21 cellular contexts compared by ENCODE assay signal in genomic region chr2:98293931-98294687, GRCh38. TPM values are rescaled to one million over a fixed set of nuclear protein-coding genes. Genes with fewer than 3 reads are reported as not detected.
A peak's percentile ranks its signal among the peaks of the same experiment; 100 is the strongest.
DNase-seq lines count a peak whose midpoint lies in the region; ATAC-seq, FAIRE-seq and TF ChIP-seq lines count a peak whose summit lies in the region.
"Had no signal": no experiment of that assay in that cellular context is flagged by ENCODE, and none has a peak within 500 bp of the region (broad histone marks: within the 10 kb centered on the region; RNA-seq: fewer than 3 reads in every experiment).

No MANE protein-coding gene starts in this region.

- H3K36me3 ChIP-seq in heart right ventricle (no peaks in the 10 kb centered on the region), endothelial cell of umbilical vein (ENCODE audit: control insufficient read depth in 2 of 2, extremely low read depth in 1 of 2, insufficient read depth in 2 of 2, low read length in 2 of 2) (no peaks in the 10 kb centered on the region), right lobe of liver (no peaks in the 10 kb centered on the region)
- H3K36me3 ChIP-seq: BLaER1 treated with 17β-estradiol and CSF1 and Interleukin-3, amounts not matched to agents 10 nM and 100 nM; HAP-1 had no signal

- TF ChIP-seq POLR2A in endothelial cell of umbilical vein (IDR thresholded peaks at IDR 0.05; ENCODE audit: low read depth, low read length) (peak; percentile 62), right lobe of liver (IDR thresholded peaks at IDR 0.05) (no peak)

- CTCF ChIA-PET in endothelial cell of umbilical vein (lab: Charles Lee), result interaction anchor here (0.6 to 2.5 kb wide), 4 partner anchors 9 to 91 kb away, joined by 3 to 7 read pairs (median 4); no protein-coding TSS in a partner anchor

- FAIRE-seq in endothelial cell of umbilical vein (lab: Jason Lieb, UNC), result peak; percentile 98
- FAIRE-seq: D721Med, G401.6 had no signal

- peak in 1 of 2 donors; percentile 8 for DNase-seq in heart right ventricle
- no peak for DNase-seq in left ventricle myocardium superior
- DNase-seq in endothelial cell of umbilical vein (ENCODE audit: low read depth, low spot score), result peak; percentile 97
- DNase-seq in right lobe of liver, result peak in 2 of 3 donors; percentile 68 to 77
- DNase-seq in superior temporal gyrus (ENCODE audit: extremely low spot score), result peak; percentile 9
- DNase-seq in activated CD4-positive, CD25-positive, alpha-beta regulatory T cell treated with anti-CD3 and anti-CD28 coated beads, Interleukin-2, amount 50 U/mL, for 72 hours, result no peak
- no peak for DNase-seq in sciatic nerve (ENCODE audit: low spot score)
- no peak for DNase-seq in HK-2 (ENCODE audit: unreplicated experiment)
- DNase-seq: CD8-positive, alpha-beta memory T cell; DND-41; NCI-H1930; NCI-H2171; NCI-H446 treated with DMSO at 0.1 percent for 48 hours; NCI-H774; PC-3 had no signal

- BruUV-seq in endothelial cell of umbilical vein (replicated peaks; lab: Mats Ljungman, UMichigan), result no TSS peak

- H3K27ac ChIP-seq in heart right ventricle (no peak overlapping the region), endothelial cell of umbilical vein (ENCODE audit: insufficient read depth, low read depth, low read length) (peak overlapping the region; percentile 92), right lobe of liver (peak overlapping the region; percentile 68 to 84 (median 83))
- H3K27ac ChIP-seq: BLaER1 treated with 17β-estradiol and CSF1 and Interleukin-3, amounts not matched to agents 10 nM and 100 nM had no signal

- H3K9me1 ChIP-seq in endothelial cell of umbilical vein (replicated peaks; ENCODE audit: control insufficient read depth, extremely low read depth, insufficient read depth, low read length), result no peaks in the 10 kb centered on the region

- TF ChIP-seq CTCF in heart right ventricle (IDR thresholded peaks at IDR 0.05), result no peak
- no peak for TF ChIP-seq CTCF in endothelial cell of umbilical vein (IDR thresholded peaks at IDR 0.05; ENCODE audit: extremely low read depth in 1 of 2, insufficient read depth in 1 of 2, low read depth in 1 of 2, low read length in 2 of 2)
- no peak for TF ChIP-seq CTCF in right lobe of liver (IDR thresholded peaks at IDR 0.05)

- H3K27me3 ChIP-seq in heart right ventricle (peaks cover 0 to 10% (median 0%) of the 10 kb centered on the region in 7 donors), endothelial cell of umbilical vein (ENCODE audit: control insufficient read depth in 2 of 2, insufficient read depth in 2 of 2, low read length in 2 of 2) (peaks cover 0 to under 1% of the 10 kb centered on the region in 2 experiments), right lobe of liver (no peaks in the 10 kb centered on the region)
- H3K27me3 ChIP-seq: BLaER1 treated with 17β-estradiol and CSF1 and Interleukin-3, amounts not matched to agents 10 nM and 100 nM had no signal

- ATAC-seq in heart right ventricle, result peak in 6 of 8 donors; percentile 33 to 75 (median 54)
- ATAC-seq in left ventricle myocardium superior, result no peak
- ATAC-seq in right lobe of liver, result peak; percentile 53 to 86 (median 67)
- ATAC-seq in sciatic nerve, result no peak
- ATAC-seq: PC-3 had no signal

- H3K4me3 ChIP-seq in heart right ventricle, result no peak overlapping the region
- H3K4me3 ChIP-seq in endothelial cell of umbilical vein (replicated peaks in 1 of 3; ENCODE audit: insufficient read depth in 1 of 3, low read depth in 1 of 3, low read length in 3 of 3), result peak overlapping the region in 1 of 3 experiments; percentile 13
- peak overlapping the region in 1 of 3 donors; percentile 37 for H3K4me3 ChIP-seq in right lobe of liver
- H3K4me3 ChIP-seq: BLaER1 treated with 17β-estradiol and CSF1 and Interleukin-3, amounts not matched to agents 10 nM and 100 nM; HAP-1 had no signal

- WGBS in heart right ventricle, 2 donors, result 67 to 72% methylated on average over 12 of the region's 12 CpGs
- 38% methylated on average over 11 of the region's 12 CpGs for WGBS in right lobe of liver (ENCODE audit: insufficient coverage, low coverage, low lambda C conversion rate, missing lambda C conversion rate)

- H2AFZ ChIP-seq in endothelial cell of umbilical vein (ENCODE audit: low read depth, low read length), result peak overlapping the region; percentile 57

- H3K9me3 ChIP-seq in heart right ventricle, result peaks cover 0 to 8% (median 0%) of the 10 kb centered on the region in 11 donors
- no peaks in the 10 kb centered on the region for H3K9me3 ChIP-seq in endothelial cell of umbilical vein (replicated peaks; ENCODE audit: control insufficient read depth, insufficient read depth, low read length)
- H3K9me3 ChIP-seq in right lobe of liver, result no peaks in the 10 kb centered on the region
- H3K9me3 ChIP-seq: HAP-1 had no signal

- intact Hi-C loops in heart right ventricle (cut with DNase I) (no loop called here), left ventricle myocardium superior (cut with micrococcal nuclease) (no loop called here), endothelial cell of umbilical vein (cut with micrococcal nuclease) (no loop called here), right lobe of liver (cut with DNase I) (no loop called here), sciatic nerve (cut with DNase I) (no loop called here)

- peak overlapping the region; percentile 65 for H3K9ac ChIP-seq in endothelial cell of umbilical vein (replicated peaks; ENCODE audit: extremely low read depth, insufficient read depth, low read length)
- H3K9ac ChIP-seq: BLaER1 treated with 17β-estradiol and CSF1 and Interleukin-3, amounts not matched to agents 10 nM and 100 nM had no signal

- H3K79me2 ChIP-seq in endothelial cell of umbilical vein (ENCODE audit: control insufficient read depth, insufficient read depth, low read length), result no peaks in the 10 kb centered on the region

- dilution Hi-C loops in endothelial cell of umbilical vein (cut with MboI; ENCODE audit: extremely low pct_ligation_motif_present, low sequenced_read_pairs), result no loop called here

- H3K4me2 ChIP-seq in endothelial cell of umbilical vein (ENCODE audit: insufficient read depth, low read length), result peak overlapping the region; percentile 65
- H3K4me2 ChIP-seq: BLaER1 treated with 17β-estradiol and CSF1 and Interleukin-3, amounts not matched to agents 10 nM and 100 nM had no signal

- H3K4me1 ChIP-seq in heart right ventricle (peaks cover 0 to 12% (median 0%) of the 10 kb centered on the region in 9 donors), endothelial cell of umbilical vein (ENCODE audit: control insufficient read depth, extremely low read depth, insufficient read depth, low read length) (peaks cover 28% of the 10 kb centered on the region), right lobe of liver (peaks cover 0 to 27% (median 10%) of the 10 kb centered on the region in 4 donors)
- H3K4me1 ChIP-seq: HAP-1 had no signal

- H4K20me1 ChIP-seq in endothelial cell of umbilical vein (replicated peaks; ENCODE audit: control insufficient read depth, extremely low read depth, insufficient read depth, low read length), result no peaks in the 10 kb centered on the region
- H4K20me1 ChIP-seq: BLaER1 treated with 17β-estradiol and CSF1 and Interleukin-3, amounts not matched to agents 10 nM and 100 nM had no signal

- POLR2A ChIA-PET in endothelial cell of umbilical vein (lab: Charles Lee), result no interaction called here

TF ChIP-seq in endothelial cell of umbilical vein, 7 proteins besides CTCF, POLR2A, EP300 and RAD21:
- peak; percentile 65 for TF ChIP-seq POLR2AphosphoS5 (IDR thresholded peaks at IDR 0.05; ENCODE audit: insufficient read depth, low read depth, low read length)
- no peak for TF ChIP-seq MYC (IDR thresholded peaks at IDR 0.05; ENCODE audit: low read depth, low read length)
- TF ChIP-seq JUN (IDR thresholded peaks at IDR 0.05; ENCODE audit: borderline replicate concordance, insufficient read depth, insufficient read length, low read depth), result peak; percentile 33
- no peak for TF ChIP-seq EZH2 (IDR thresholded peaks at IDR 0.05; ENCODE audit: borderline replicate concordance, low read depth, low read length, severe bottlenecking)
- no peak for TF ChIP-seq MAX (IDR thresholded peaks at IDR 0.05; ENCODE audit: insufficient read depth, insufficient read length)
- peak; percentile 88 for TF ChIP-seq GATA2 (IDR thresholded peaks at IDR 0.05; ENCODE audit: insufficient read depth, insufficient read length, low read depth, low read length)
- peak; percentile 18 for TF ChIP-seq FOS (IDR thresholded peaks at IDR 0.05; ENCODE audit: borderline replicate concordance, insufficient read depth, low read length)

RNA-seq across cellular contexts. Expression of gene CNGA3, which starts 52.1 kb away (rescaled TPM):
- total RNA-seq in heart right ventricle, result under 1 TPM in 2 of 10 donors, not detected in 8; 0.11 to 0.16 TPM
- polyA plus RNA-seq in heart right ventricle, result not detected
- total RNA-seq in left ventricle myocardium superior, result not detected
- total RNA-seq in endothelial cell of umbilical vein, result not detected in 2 replicates
- polyA plus RNA-seq in endothelial cell of umbilical vein, result not detected in 2 replicates
- not detected in 2 replicates for polyA plus RNA-seq in endothelial cell of umbilical vein (2011; cell fraction: cytosol; rRNA removed)
- not detected in 2 replicates for polyA plus RNA-seq in endothelial cell of umbilical vein (2011; cell fraction: nucleus; rRNA removed)
- not detected in 2 replicates for polyA plus RNA-seq in endothelial cell of umbilical vein (2012)
- not detected in 2 replicates for polyA minus RNA-seq in endothelial cell of umbilical vein
- polyA minus RNA-seq in endothelial cell of umbilical vein (2011; cell fraction: cytosol; rRNA and poly(A)+ RNA removed), result not detected
- not detected in 2 replicates for polyA minus RNA-seq in endothelial cell of umbilical vein (2011; cell fraction: nucleus; rRNA and poly(A)+ RNA removed)
- not detected for total RNA-seq in right lobe of liver
- not detected for total RNA-seq in sciatic nerve
- total RNA-seq: A172; CD8-positive, alpha-beta memory T cell; HT1080; PC-3 had no signal
- polyA plus RNA-seq: CD8-positive, alpha-beta memory T cell had no signal

Comparison
In these comparisons a context has a peak if more than half of its experiments do, and no peak if none do; other contexts are left out.
1. ATAC-seq: peak in heart right ventricle (6 of 8) and right lobe of liver (4 of 4); none in left ventricle myocardium superior (single experiment) and sciatic nerve (single experiment).
2. DNase-seq: peak in endothelial cell of umbilical vein (single experiment), right lobe of liver (2 of 3) and superior temporal gyrus (single experiment); none in left ventricle myocardium superior (single experiment), activated CD4-positive, CD25-positive, alpha-beta regulatory T cell treated with anti-CD3 and anti-CD28 coated beads, Interleukin-2, amount 50 U/mL, for 72 hours (single experiment), sciatic nerve (single experiment) and HK-2 (single experiment).
3. H3K27ac ChIP-seq: peak in endothelial cell of umbilical vein (single experiment) and right lobe of liver (3 of 3); none in heart right ventricle (0 of 10).